ENCODE assay signal across 22 cellular contexts in the genomic region with DNA sequence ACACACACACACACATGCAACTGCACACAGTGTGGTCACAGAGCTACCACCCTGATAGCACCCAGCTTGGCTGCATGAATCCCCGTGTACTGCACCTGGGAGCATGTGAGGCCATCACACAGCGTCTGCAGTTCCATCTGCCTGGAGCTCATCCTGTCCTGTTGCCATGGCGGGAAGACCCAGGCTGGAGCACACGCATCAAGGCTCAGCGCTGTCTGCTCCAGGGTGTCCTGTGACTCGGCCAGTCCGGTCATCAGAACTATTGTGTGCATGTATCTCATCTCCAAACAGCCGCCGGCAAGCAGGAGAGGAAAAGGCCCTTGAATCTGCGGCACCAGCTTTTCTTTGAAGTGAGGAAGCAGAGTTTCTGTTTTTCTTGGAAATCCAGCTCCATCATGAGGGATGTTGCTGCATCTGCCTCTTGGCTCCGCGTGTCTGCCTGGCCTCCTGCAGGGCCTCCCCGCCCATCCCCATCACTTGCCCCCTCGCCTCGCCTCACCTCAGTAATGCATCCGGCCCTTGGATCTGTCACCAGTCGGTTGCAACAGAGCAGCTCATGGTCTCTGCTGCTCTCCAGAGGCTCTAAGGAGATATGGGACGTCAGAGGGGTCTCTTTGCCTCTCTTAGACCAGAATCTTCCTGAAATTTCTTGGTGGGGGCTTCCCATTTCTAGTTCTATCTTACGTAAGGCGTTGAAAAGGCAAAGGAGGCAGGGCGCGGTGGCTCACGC. TPM values are rescaled to one million over a fixed set of nuclear protein-coding genes. Genes with fewer than 3 reads are reported as not detected.
"Had no signal": no experiment of that assay in that cellular context is flagged by ENCODE, and none has a peak within 500 bp of the region (broad histone marks: within the 10 kb centered on the region; RNA-seq: fewer than 3 reads in every experiment).

No MANE protein-coding gene starts in this region.

- H3K4me1 ChIP-seq: gastrocnemius medialis, tibial artery had no signal

- H3K27ac ChIP-seq: brain microvascular endothelial cell, coronary artery, gastrocnemius medialis, tibial artery had no signal

- H3K9me3 ChIP-seq: gastrocnemius medialis, tibial artery had no signal

- DNase-seq: activated CD4-positive, alpha-beta memory T cell treated with anti-CD3 and anti-CD28 coated beads, Interleukin-2, amount 10 ng/mL, durations not matched to agents 7 days and 5 days; activated CD4-positive, alpha-beta T cell treated with anti-CD3 and anti-CD28 coated beads for 48 hours; activated CD4-positive, CD25-positive, alpha-beta regulatory T cell; activated CD8-positive, alpha-beta memory T cell treated with anti-CD3 and anti-CD28 coated beads, Interleukin-2, amount 10 ng/mL, durations not matched to agents 7 days and 5 days; anterior cingulate cortex; brain microvascular endothelial cell; gastrocnemius medialis; head of caudate nucleus; kidney; nephron progenitor cell; retina; stimulated activated CD4-positive, alpha-beta T cell treated with anti-CD3 and anti-CD28 coated beads, Interleukin-2, amount 100 ng/mL, for 24 hours; stimulated activated naive CD4-positive, alpha-beta T cell treated with Interleukin-2 at 50 U/mL for 16 hours; substantia nigra; tibial artery had no signal

- ATAC-seq: activated CD8-positive, alpha-beta memory T cell treated with anti-CD3 and anti-CD28 coated beads, Interleukin-2, amount 10 ng/mL, durations not matched to agents 7 days and 5 days; esophagus mucosa; gastrocnemius medialis; left lobe of liver had no signal

- H3K4me3 ChIP-seq: coronary artery, gastrocnemius medialis, lung, tibial artery had no signal

- H3K36me3 ChIP-seq: brain microvascular endothelial cell, gastrocnemius medialis, tibial artery had no signal

- FAIRE-seq: kidney had no signal

RNA-seq across cellular contexts. Expression of a gene that starts 23.7 kb away (rescaled TPM):
- total RNA-seq: activated CD4-positive, alpha-beta memory T cell treated with anti-CD3 and anti-CD28 coated beads, Interleukin-2, amount 10 ng/mL, durations not matched to agents 7 days and 5 days; activated CD8-positive, alpha-beta memory T cell treated with anti-CD3 and anti-CD28 coated beads, Interleukin-2, amount 10 ng/mL, durations not matched to agents 7 days and 5 days; gastrocnemius medialis; posterior vena cava had no signal

RNA-seq across cellular contexts. Expression of a gene that starts 56.1 kb away (rescaled TPM):
- total RNA-seq: activated CD4-positive, alpha-beta memory T cell treated with anti-CD3 and anti-CD28 coated beads, Interleukin-2, amount 10 ng/mL, durations not matched to agents 7 days and 5 days; activated CD8-positive, alpha-beta memory T cell treated with anti-CD3 and anti-CD28 coated beads, Interleukin-2, amount 10 ng/mL, durations not matched to agents 7 days and 5 days; esophagus mucosa; kidney; left lobe of liver; lung; omental fat pad; posterior vena cava had no signal
- polyA plus RNA-seq: urinary bladder had no signal
